1 cellular context compared by ENCODE assay signal in genomic region chr16:27232875-27233605, GRCh38.
TF ChIP-seq lines count a peak whose summit lies in the region.

No MANE protein-coding gene starts in this region.

TF ChIP-seq in GM12878, 131 proteins besides CTCF, POLR2A, EP300 and RAD21:
- TF ChIP-seq SMARCA5 (IDR thresholded peaks at IDR 0.05) = no peak
- no peak for TF ChIP-seq PAX8 (IDR thresholded peaks at IDR 0.05)
- TF ChIP-seq CUX1 (IDR thresholded peaks at IDR 0.05; ENCODE audit: insufficient replicate concordance, low read depth, low read length) = no peak
- TF ChIP-seq LARP7 (IDR thresholded peaks at IDR 0.05) = no peak
- no peak for TF ChIP-seq MXI1 (IDR thresholded peaks at IDR 0.05; ENCODE audit: low read depth, low read length)
- no peak for TF ChIP-seq NFYA (IDR thresholded peaks at IDR 0.05; ENCODE audit: borderline replicate concordance, low read depth, low read length)
- no peak for TF ChIP-seq RAD51 (IDR thresholded peaks at IDR 0.05)
- TF ChIP-seq HDGF (IDR thresholded peaks at IDR 0.05) = no peak
- no peak for TF ChIP-seq ASH2L (IDR thresholded peaks at IDR 0.05; ENCODE audit: borderline replicate concordance, low read depth)
- TF ChIP-seq, protein P1, sequence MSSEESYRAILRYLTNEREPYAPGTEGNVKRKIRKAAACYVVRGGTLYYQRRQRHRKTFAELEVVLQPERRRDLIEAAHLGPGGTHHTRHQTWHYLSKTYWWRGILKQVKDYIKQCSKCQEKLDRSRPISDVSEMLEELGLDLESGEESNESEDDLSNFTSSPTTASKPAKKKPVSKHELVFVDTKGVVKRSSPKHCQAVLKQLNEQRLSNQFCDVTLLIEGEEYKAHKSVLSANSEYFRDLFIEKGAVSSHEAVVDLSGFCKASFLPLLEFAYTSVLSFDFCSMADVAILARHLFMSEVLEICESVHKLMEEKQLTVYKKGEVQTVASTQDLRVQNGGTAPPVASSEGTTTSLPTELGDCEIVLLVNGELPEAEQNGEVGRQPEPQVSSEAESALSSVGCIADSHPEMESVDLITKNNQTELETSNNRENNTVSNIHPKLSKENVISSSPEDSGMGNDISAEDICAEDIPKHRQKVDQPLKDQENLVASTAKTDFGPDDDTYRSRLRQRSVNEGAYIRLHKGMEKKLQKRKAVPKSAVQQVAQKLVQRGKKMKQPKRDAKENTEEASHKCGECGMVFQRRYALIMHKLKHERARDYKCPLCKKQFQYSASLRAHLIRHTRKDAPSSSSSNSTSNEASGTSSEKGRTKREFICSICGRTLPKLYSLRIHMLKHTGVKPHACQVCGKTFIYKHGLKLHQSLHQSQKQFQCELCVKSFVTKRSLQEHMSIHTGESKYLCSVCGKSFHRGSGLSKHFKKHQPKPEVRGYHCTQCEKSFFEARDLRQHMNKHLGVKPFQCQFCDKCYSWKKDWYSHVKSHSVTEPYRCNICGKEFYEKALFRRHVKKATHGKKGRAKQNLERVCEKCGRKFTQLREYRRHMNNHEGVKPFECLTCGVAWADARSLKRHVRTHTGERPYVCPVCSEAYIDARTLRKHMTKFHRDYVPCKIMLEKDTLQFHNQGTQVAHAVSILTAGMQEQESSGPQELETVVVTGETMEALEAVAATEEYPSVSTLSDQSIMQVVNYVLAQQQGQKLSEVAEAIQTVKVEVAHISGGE (CRISPR knock-in tag; IDR thresholded peaks at IDR 0.05) = no peak
- TF ChIP-seq SMAD1 (IDR thresholded peaks at IDR 0.05; ENCODE audit: low read depth, partially characterized antibody) = no peak
TF ChIP-seq in GM12878: peak in this region for 0.
